ENCODE assay signal across 15 cellular contexts in the genomic region with DNA sequence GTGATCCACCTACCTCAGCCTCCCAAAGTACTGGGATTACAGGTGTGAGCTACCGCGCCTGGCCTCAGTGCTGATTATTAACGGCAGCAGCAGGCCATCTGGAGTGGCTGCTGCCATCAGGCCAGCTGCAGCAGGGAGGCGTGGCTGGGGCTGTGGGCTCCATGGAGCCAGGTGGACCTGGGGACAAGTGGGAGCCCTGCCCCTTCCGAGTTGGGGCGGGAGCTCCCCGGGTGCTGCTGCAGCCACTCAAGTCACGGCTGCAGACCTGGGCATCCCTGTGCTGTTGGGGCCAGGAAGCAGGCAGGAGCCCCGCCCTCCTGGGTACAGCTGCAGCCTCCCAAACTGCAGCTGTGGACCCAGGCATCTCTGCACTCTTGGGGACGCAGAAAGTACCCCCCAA. TPM values are rescaled to one million over a fixed set of nuclear protein-coding genes. Genes with fewer than 3 reads are reported as not detected.
A peak's percentile ranks its signal among the peaks of the same experiment; 100 is the strongest.
DNase-seq lines count a peak whose midpoint lies in the region; ATAC-seq and TF ChIP-seq lines count a peak whose summit lies in the region.
"Had no signal": no experiment of that assay in that cellular context is flagged by ENCODE, and none has a peak within 500 bp of the region (broad histone marks: within the 10 kb centered on the region; RNA-seq: fewer than 3 reads in every experiment).

No MANE protein-coding gene starts in this region.

- no peaks in the 10 kb centered on the region for H3K27me3 ChIP-seq in BE2C
- no peaks in the 10 kb centered on the region for H3K27me3 ChIP-seq in H9 (ENCODE audit: insufficient read depth, low read length)
- H3K27me3 ChIP-seq in sigmoid colon: no peaks in the 10 kb centered on the region
- H3K27me3 ChIP-seq: BLaER1 had no signal

- no peak overlapping the region for H4K91ac ChIP-seq in H9 (ENCODE audit: insufficient read length, low read depth, low read length)

- no peak for TF ChIP-seq POLR2A in sigmoid colon (IDR thresholded peaks at IDR 0.05)

- no peaks in the 10 kb centered on the region for H3K23me2 ChIP-seq in H9 (ENCODE audit: insufficient read length, low read depth, low read length, poor library complexity, severe bottlenecking)

- H2BK5ac ChIP-seq in H9 (ENCODE audit: insufficient read length, low read length): no peak overlapping the region

- H3K4me3 ChIP-seq in BE2C (ENCODE audit: low read depth, low read length) (no peak overlapping the region), mucosa of descending colon (no peak overlapping the region), sigmoid colon (no peak overlapping the region)
- H3K4me3 ChIP-seq: BLaER1 had no signal

- H3K9me3 Mint-ChIP-seq in H9: no peaks in the 10 kb centered on the region
- no peaks in the 10 kb centered on the region for H3K9me3 Mint-ChIP-seq in WTC11
- H3K9me3 Mint-ChIP-seq: CD8-positive, alpha-beta T cell had no signal

- H3K36me3 ChIP-seq in BE2C (no peaks in the 10 kb centered on the region; the same call in 1 of the 2 replicates), mucosa of descending colon (ENCODE audit: low read depth) (no peaks in the 10 kb centered on the region), sigmoid colon (no peaks in the 10 kb centered on the region)
- H3K36me3 ChIP-seq: BLaER1 had no signal

- no peaks in the 10 kb centered on the region for H3K27me3 Mint-ChIP-seq in H9 (ENCODE audit: low read depth)
- H3K27me3 Mint-ChIP-seq in WTC11 (ENCODE audit: low read depth): no peaks in the 10 kb centered on the region

- intact Hi-C loops in mucosa of descending colon (cut with DNase I, micrococcal nuclease) (no loop called here), sigmoid colon (cut with DNase I) (no loop called here)

- H3K79me1 ChIP-seq in H9 (ENCODE audit: insufficient read depth, low read depth, low read length, poor library complexity, severe bottlenecking): no peaks in the 10 kb centered on the region

- H3K36me3 Mint-ChIP-seq in H9 (ENCODE audit: insufficient read depth in 1 of 3, low read depth in 3 of 3) (no peaks in the 10 kb centered on the region), WTC11 (no peaks in the 10 kb centered on the region)
- H3K36me3 Mint-ChIP-seq: CD4-positive, CD25-positive, alpha-beta regulatory T cell; CD8-positive, alpha-beta T cell had no signal

- H4K20me1 ChIP-seq in H9 (ENCODE audit: control insufficient read depth, insufficient read depth, insufficient read length): no peaks in the 10 kb centered on the region
- H4K20me1 ChIP-seq: BLaER1 had no signal

- ATAC-seq in WTC11: peak; percentile 39
- ATAC-seq in mucosa of descending colon: no peak
- ATAC-seq: CD8-positive, alpha-beta T cell had no signal

- TF ChIP-seq CTCF in BE2C (IDR thresholded peaks at IDR 0.05; ENCODE audit: low read depth, low read length) (no peak), H9 (conservative IDR thresholded peaks at IDR 0.05) (no peak), WTC11 (IDR thresholded peaks at IDR 0.05) (no peak), mucosa of descending colon (IDR thresholded peaks at IDR 0.05) (no peak), sigmoid colon (IDR thresholded peaks at IDR 0.05) (no peak)

- H2AFZ ChIP-seq in H9 (ENCODE audit: low read length): no peak overlapping the region

- no peak overlapping the region for H3K9ac ChIP-seq in H9 (ENCODE audit: extremely low read depth, insufficient read length, low read length)
- H3K9ac ChIP-seq: BLaER1 had no signal

- H3K23ac ChIP-seq in H9 (ENCODE audit: insufficient read length, low read depth, low read length): no peak overlapping the region

- no peak overlapping the region for H3K56ac ChIP-seq in H9 (ENCODE audit: insufficient read length, low read depth, low read length)

- no peak overlapping the region for H2BK15ac ChIP-seq in H9 (ENCODE audit: low read depth, low read length)

- no peak overlapping the region for H2BK20ac ChIP-seq in H9 (ENCODE audit: low read depth, low read length, poor library complexity, severe bottlenecking)

- no peak overlapping the region for H3K14ac ChIP-seq in H9 (ENCODE audit: insufficient read depth, low read length)

- H3K27ac Mint-ChIP-seq in H9: no peak overlapping the region
- H3K27ac Mint-ChIP-seq in WTC11: no peak overlapping the region
- H3K27ac Mint-ChIP-seq: CD4-positive, CD25-positive, alpha-beta regulatory T cell; CD8-positive, alpha-beta T cell had no signal

- H2BK120ac ChIP-seq in H9 (ENCODE audit: low read depth, low read length, poor library complexity, severe bottlenecking): no peak overlapping the region

- no peaks in the 10 kb centered on the region for H3K79me2 ChIP-seq in H9 (ENCODE audit: insufficient read depth, low read length)

- no peak for TF ChIP-seq EP300 in sigmoid colon (IDR thresholded peaks at IDR 0.05)

- H2BK12ac ChIP-seq in H9 (ENCODE audit: insufficient read length, low read depth, low read length): no peak overlapping the region

- H3K4ac ChIP-seq in H9 (ENCODE audit: low read depth, low read length): no peak overlapping the region

- H3K4me2 ChIP-seq in H9 (ENCODE audit: insufficient read depth, insufficient read length, low read length): no peak overlapping the region
- H3K4me2 ChIP-seq: BLaER1 had no signal

- H4K5ac ChIP-seq in H9 (ENCODE audit: insufficient read length, low read depth, low read length): no peak overlapping the region

- DNase-seq in BE2C: peak; percentile 10
- peak; percentile 30 for DNase-seq in H9
- DNase-seq in WTC11 (ENCODE audit: low spot score): no peak
- DNase-seq in mucosa of descending colon: peak in 2 of 3 donors; percentile 13 to 29
- DNase-seq in sigmoid colon: no peak
- DNase-seq in dedifferentiated amniotic fluid mesenchymal stem cell (ENCODE audit: extremely low spot score): no peak
- DNase-seq: Caco-2; CD4-positive, CD25-positive, alpha-beta regulatory T cell; CD8-positive, alpha-beta T cell; DMS153; DND-41; GOT3; HCEC 1CT had no signal

- no peaks in the 10 kb centered on the region for H3K4me1 Mint-ChIP-seq in H9
- H3K4me1 Mint-ChIP-seq in WTC11: no peaks in the 10 kb centered on the region
- H3K4me1 Mint-ChIP-seq: CD4-positive, CD25-positive, alpha-beta regulatory T cell had no signal

- H3K9me3 ChIP-seq in BE2C (no peaks in the 10 kb centered on the region), H9 (ENCODE audit: control insufficient read depth, low read depth, low read length) (no peaks in the 10 kb centered on the region), mucosa of descending colon (no peaks in the 10 kb centered on the region), sigmoid colon (no peaks in the 10 kb centered on the region)
- H3K9me3 ChIP-seq: Caco-2 had no signal

- H3K4me3 Mint-ChIP-seq in H9: no peak overlapping the region
- H3K4me3 Mint-ChIP-seq in WTC11: no peak overlapping the region
- H3K4me3 Mint-ChIP-seq: CD4-positive, CD25-positive, alpha-beta regulatory T cell; CD8-positive, alpha-beta T cell had no signal

- H3T11ph ChIP-seq in H9 (ENCODE audit: low read length): no peak overlapping the region

- H3K4me1 ChIP-seq in BE2C (no peaks in the 10 kb centered on the region), H9 (ENCODE audit: insufficient read depth, low read length) (no peaks in the 10 kb centered on the region), mucosa of descending colon (ENCODE audit: low read depth) (no peaks in the 10 kb centered on the region), sigmoid colon (no peaks in the 10 kb centered on the region)
- H3K4me1 ChIP-seq: BLaER1, Caco-2 had no signal

- no CpG with 5 or more reads among the region's 10 CpGs for WGBS in H9 (ENCODE audit: extremely low coverage, insufficient read length, low lambda C conversion rate)
- 93 to 94% methylated on average over 10 of the region's 10 CpGs for WGBS in sigmoid colon, 2 donors

- no peak overlapping the region for H3K27ac ChIP-seq in H9 (ENCODE audit: insufficient read length, low read depth, low read length)
- no peak overlapping the region for H3K27ac ChIP-seq in sigmoid colon
- H3K27ac ChIP-seq: BLaER1, C4-2B had no signal

- no peak overlapping the region for H2AK5ac ChIP-seq in H9 (ENCODE audit: insufficient read length, low read length)

- no peak overlapping the region for H4K8ac ChIP-seq in H9 (replicated peaks; ENCODE audit: insufficient read length, low read depth, low read length)

- POLR2A ChIA-PET in WTC11 (lab: Charles Lee): no interaction called here

- no peak overlapping the region for H3K18ac ChIP-seq in H9 (ENCODE audit: insufficient read length, low read depth, low read length)

- CTCF ChIA-PET in WTC11 (lab: Charles Lee): interaction anchor here (1.4 to 1.7 kb wide), 2 partner anchors 10 to 105 kb away, joined by 3 to 5 read pairs; no protein-coding TSS in a partner anchor

TF ChIP-seq in WTC11, 78 proteins besides CTCF, POLR2A, EP300 and RAD21 (continues in another document):
- no peak for TF ChIP-seq PRRX2 (CRISPR knock-in tag; IDR thresholded peaks at IDR 0.05)
- no peak for TF ChIP-seq NR2C2 (CRISPR knock-in tag; IDR thresholded peaks at IDR 0.05)

RNA-seq across cellular contexts. Expression of a gene that starts 23.9 kb away (rescaled TPM):
- polyA plus RNA-seq in BE2C (2012; ENCODE audit: insufficient read depth, insufficient read length, low read depth): 14.2 TPM
- total RNA-seq in H9 (2021) (8.3 and 9.3 TPM in 2 replicates), WTC11 (2021) (6.8 to 9.2 TPM (median 6.9 TPM) in 3 replicates), mucosa of descending colon (1 to 10 TPM; 2.7 to 5.7 (median 4.7) TPM), sigmoid colon (10 to 100 TPM; 10.3 to 20.2 (median 12.6) TPM)
- polyA plus RNA-seq in sigmoid colon: 10 to 100 TPM in 1 of 3 donors, 1 to 10 TPM in 2; 1.6 to 10.2 (median 3.0) TPM
- total RNA-seq: CD4-positive, CD25-positive, alpha-beta regulatory T cell; CD8-positive, alpha-beta T cell had no signal

RNA-seq across cellular contexts. Expression of a gene that starts 24.3 kb away (rescaled TPM):
- polyA plus RNA-seq in BE2C (2012; ENCODE audit: insufficient read depth, insufficient read length, low read depth): 4.9 TPM
- 2.5 and 3.7 TPM in 2 replicates for total RNA-seq in H9 (2021)
- 2.6 to 3.6 TPM (median 3.4 TPM) in 3 replicates for total RNA-seq in WTC11 (2021)
- 1 to 10 TPM; 1.2 to 2.7 (median 1.6) TPM for total RNA-seq in mucosa of descending colon
- total RNA-seq in sigmoid colon: 1 to 10 TPM; 1.1 to 3.6 (median 2.7) TPM
- polyA plus RNA-seq in sigmoid colon: 1 to 10 TPM; 1.9 to 2.5 (median 2.4) TPM
- total RNA-seq: CD4-positive, CD25-positive, alpha-beta regulatory T cell; CD8-positive, alpha-beta T cell had no signal
- polyA plus RNA-seq: CD4-positive, CD25-positive, alpha-beta regulatory T cell had no signal

Comparison
In these comparisons a context has a peak if more than half of its experiments do, and no peak if none do; other contexts are left out.
1. DNase-seq: peak in BE2C (single experiment), H9 (single experiment) and mucosa of descending colon (2 of 3); none in WTC11 (single experiment), sigmoid colon (single experiment) and dedifferentiated amniotic fluid mesenchymal stem cell (single experiment).